ENCODE assay signal across 17 cellular contexts in the genomic region with DNA sequence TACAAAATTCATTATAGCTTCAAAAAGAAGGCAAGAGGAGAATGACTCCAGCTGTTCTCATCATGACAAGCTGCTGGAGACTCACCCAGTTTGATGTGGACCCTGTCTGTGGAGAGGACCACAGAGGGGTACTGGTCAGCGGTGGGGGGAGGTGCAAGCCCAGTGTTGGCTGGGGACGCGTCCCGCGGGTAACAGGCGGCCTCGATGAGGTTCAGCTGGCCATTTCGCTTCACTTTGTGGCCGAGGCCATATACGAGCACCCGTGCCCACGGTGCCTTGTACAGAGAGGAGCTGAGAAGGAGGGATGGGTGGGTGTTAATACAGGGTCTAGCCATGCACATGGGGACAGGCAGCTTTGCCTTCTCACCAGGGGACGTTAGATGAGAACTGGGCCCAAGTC.
"Had no signal": no experiment of that assay in that cellular context is flagged by ENCODE, and none has a peak within 500 bp of the region (broad histone marks: within the 10 kb centered on the region; RNA-seq: fewer than 3 reads in every experiment).

No MANE protein-coding gene starts in this region.

- DNase-seq: activated CD4-positive, alpha-beta T cell treated with anti-CD3 and anti-CD28 coated beads for 4 hours; activated CD4-positive, alpha-beta T cell treated with anti-CD3 and anti-CD28 coated beads, Interleukin-2, amount 50 U/mL, for 48 hours; activated CD4-positive, CD25-positive, alpha-beta regulatory T cell; activated CD8-positive, alpha-beta memory T cell treated with anti-CD3 and anti-CD28 coated beads, Interleukin-2, amount 50 U/mL, for 48 hours; activated naive CD4-positive, alpha-beta T cell treated with anti-CD3 and anti-CD28 coated beads for 36 hours; activated T-cell treated with anti-CD3 and anti-CD28 coated beads, Interleukin-2, amount 50 U/mL, for 4 hours; anterior cingulate cortex; caudate nucleus; effector memory CD4-positive, alpha-beta T cell; gastrocnemius medialis; naive thymus-derived CD8-positive, alpha-beta T cell; stimulated activated CD4-positive, alpha-beta T cell treated with anti-CD3 and anti-CD28 coated beads, Interleukin-4, amount 100 ng/mL, for 24 hours; stimulated activated naive CD4-positive, alpha-beta T cell treated with Interleukin-2 at 50 U/mL for 16 hours; SW 1271; T-helper 17 cell; thyroid gland had no signal

- H3K4me3 ChIP-seq: esophagus muscularis mucosa, gastrocnemius medialis, thyroid gland had no signal

- H3K27ac ChIP-seq: gastrocnemius medialis, thyroid gland had no signal

- H3K27me3 ChIP-seq: esophagus muscularis mucosa, gastrocnemius medialis, thyroid gland had no signal

- H3K9me3 ChIP-seq: esophagus muscularis mucosa, gastrocnemius medialis, thyroid gland had no signal

- ATAC-seq: activated T-cell treated with anti-CD3 and anti-CD28 coated beads, Interleukin-2, amount 50 U/mL, for 4 hours; gastrocnemius medialis; naive thymus-derived CD8-positive, alpha-beta T cell; T-helper 17 cell had no signal
